14 cellular contexts compared by ENCODE assay signal in genomic region chr11:6572215-6572614, GRCh38. TPM values are rescaled to one million over a fixed set of nuclear protein-coding genes. Genes with fewer than 3 reads are reported as not detected.
A peak's percentile ranks its signal among the peaks of the same experiment; 100 is the strongest.
DNase-seq lines count a peak whose midpoint lies in the region; ATAC-seq and TF ChIP-seq lines count a peak whose summit lies in the region.
"Had no signal": no experiment of that assay in that cellular context is flagged by ENCODE, and none has a peak within 500 bp of the region (broad histone marks: within the 10 kb centered on the region; RNA-seq: fewer than 3 reads in every experiment).

No MANE protein-coding gene starts in this region.

- H3K27me3 ChIP-seq in SK-N-SH (ENCODE audit: insufficient read depth) = no peaks in the 10 kb centered on the region
- H3K27me3 ChIP-seq: colonic mucosa, tibial artery had no signal

- H3K4me3 ChIP-seq in SK-N-SH (ENCODE audit: low read depth in 2 of 2, low read length in 1 of 2) = no peak overlapping the region
- H3K4me3 ChIP-seq: colonic mucosa, tibial artery had no signal

- peaks cover 17 to 24% of the 10 kb centered on the region in 2 experiments for H3K4me1 ChIP-seq in SK-N-SH (ENCODE audit: control insufficient read depth in 1 of 2, insufficient read depth in 2 of 2, low read depth in 1 of 2, low read length in 1 of 2)
- H3K4me1 ChIP-seq: colonic mucosa had no signal

- WGBS in SK-N-SH (ENCODE audit: low lambda C conversion rate) = 52% methylated on average over 2 of the region's 2 CpGs

- POLR2A ChIA-PET in SK-N-SH (lab: Yijun Ruan, JAX) = no interaction called here

- no peak overlapping the region for H3K4me2 ChIP-seq in SK-N-SH

- H3K79me2 ChIP-seq in SK-N-SH (ENCODE audit: insufficient read depth) = no peaks in the 10 kb centered on the region

- TF ChIP-seq EP300 in SK-N-SH (IDR thresholded peaks at IDR 0.05; ENCODE audit: borderline replicate concordance in 1 of 2, low read depth in 1 of 2, low read length in 1 of 2) = no peak

- H3F3A ChIP-seq in SK-N-SH (replicated peaks; ENCODE audit: insufficient read depth) = peaks cover 16% of the 10 kb centered on the region

- H3K27ac ChIP-seq in SK-N-SH (ENCODE audit: low read depth in 2 of 2, low read length in 1 of 2) = peak overlapping the region in 1 of 2 experiments; percentile 31; a peak in 2 of 4 replicates
- H3K27ac ChIP-seq: colonic mucosa, tibial artery had no signal

- no peaks in the 10 kb centered on the region for H3K9me3 ChIP-seq in SK-N-SH
- H3K9me3 ChIP-seq: colonic mucosa, tibial artery had no signal

- ATAC-seq in esophagus mucosa = peak; percentile 37
- peak; percentile 85 for ATAC-seq in omental fat pad (ENCODE audit: low FRiP score)
- no peak for ATAC-seq in GM18858 (IDR thresholded peaks at IDR 0.05; ENCODE audit: unreplicated experiment)
- ATAC-seq in HG02763 (IDR thresholded peaks at IDR 0.05; ENCODE audit: unreplicated experiment) = no peak

- CTCF ChIA-PET in SK-N-SH (lab: Yijun Ruan, JAX) = interaction anchor here (1.2 kb wide), 1 partner anchor 41 kb away, joined by 4 read pairs; no protein-coding TSS in a partner anchor

- H4K20me1 ChIP-seq in SK-N-SH (ENCODE audit: insufficient read depth) = no peaks in the 10 kb centered on the region; the same call in 1 of the 2 replicates

- peak; percentile 87 for DNase-seq in EH (ENCODE audit: low read depth)
- no peak for DNase-seq in SK-N-SH
- no peak for DNase-seq in omental fat pad (ENCODE audit: low spot score)
- DNase-seq in activated T-cell treated with anti-CD3 and anti-CD28 coated beads, Interleukin-2, amount 50 U/mL, for 48 hours = no peak
- DNase-seq in NCI-H1417 (lab: John Stamatoyannopoulos, UW) = no peak
- DNase-seq: colonic mucosa, DMS79, glutamatergic neuron, NCI-H1048, NCI-H446, tibial artery had no signal

- no peak for TF ChIP-seq RAD21 in SK-N-SH (IDR thresholded peaks at IDR 0.05; ENCODE audit: low read length)

- no peak overlapping the region for H3K9ac ChIP-seq in SK-N-SH

- H3K36me3 ChIP-seq in SK-N-SH (replicated peaks in 1 of 2; ENCODE audit: control insufficient read depth in 1 of 2, insufficient read depth in 2 of 2, low read length in 1 of 2) = no peaks in the 10 kb centered on the region
- H3K36me3 ChIP-seq: colonic mucosa, tibial artery had no signal

- H2AFZ ChIP-seq in SK-N-SH (ENCODE audit: low read depth) = no peak overlapping the region

- no peaks in the 10 kb centered on the region for H3K9me2 ChIP-seq in SK-N-SH

- TF ChIP-seq CTCF in SK-N-SH (IDR thresholded peaks at IDR 0.05) (no peak), omental fat pad (IDR thresholded peaks at IDR 0.05) (no peak)

TF ChIP-seq in SK-N-SH, 30 proteins besides CTCF, POLR2A, EP300 and RAD21 (continues in another document):
- TF ChIP-seq TCF12 (IDR thresholded peaks at IDR 0.05) = peak; percentile 43
- no peak for TF ChIP-seq GATA2 (CRISPR knock-in tag; IDR thresholded peaks at IDR 0.05)
- no peak for TF ChIP-seq MEF2A (IDR thresholded peaks at IDR 0.05; ENCODE audit: borderline replicate concordance, low read depth)
- TF ChIP-seq SIN3A (IDR thresholded peaks at IDR 0.05; ENCODE audit: borderline replicate concordance, low read depth, low read length) = no peak
- TF ChIP-seq NFIC (IDR thresholded peaks at IDR 0.05; ENCODE audit: borderline replicate concordance) = peak; percentile 80
- peak; percentile 86 for TF ChIP-seq FOSL2 (IDR thresholded peaks at IDR 0.05; ENCODE audit: borderline replicate concordance, low read depth)
- TF ChIP-seq ELF1 (IDR thresholded peaks at IDR 0.05) = no peak
- no peak for TF ChIP-seq ZBTB33 (IDR thresholded peaks at IDR 0.05; ENCODE audit: borderline replicate concordance, low read depth)
- TF ChIP-seq REST (IDR thresholded peaks at IDR 0.05; ENCODE audit: low read depth, low read length) = no peak
- TF ChIP-seq EZH2phosphoT487 (IDR thresholded peaks at IDR 0.05; ENCODE audit: borderline replicate concordance, low read depth) = no peak
- no peak for TF ChIP-seq RFX5 (IDR thresholded peaks at IDR 0.05; ENCODE audit: low read length)
- no peak for TF ChIP-seq YY1 (IDR thresholded peaks at IDR 0.05; ENCODE audit: low read depth)
- TF ChIP-seq MAX (IDR thresholded peaks at IDR 0.05; ENCODE audit: low read depth) = no peak
- no peak for TF ChIP-seq TAF1 (IDR thresholded peaks at IDR 0.05; ENCODE audit: borderline replicate concordance, low read depth, low read length)
- TF ChIP-seq USF1 (IDR thresholded peaks at IDR 0.05; ENCODE audit: borderline replicate concordance, low read depth) = no peak
- peak; percentile 60 for TF ChIP-seq JUND (IDR thresholded peaks at IDR 0.05)

RNA-seq across cellular contexts. Expression of gene RRP8, which starts 31.2 kb away (rescaled TPM):
- 7.8 and 8.6 TPM in 2 replicates for polyA plus RNA-seq in SK-N-SH (2012; rRNA removed)
- polyA plus RNA-seq in SK-N-SH (2012; cell fraction: cytosol; rRNA removed) = 8.1 and 9.8 TPM in 2 replicates
- 16.9 and 18.8 TPM in 2 replicates for polyA plus RNA-seq in SK-N-SH (2012; cell fraction: nucleus; rRNA removed)
- total RNA-seq in esophagus mucosa = 13.2 TPM
- total RNA-seq in omental fat pad = 10 to 100 TPM; 16.9 to 30.4 (median 19.3) TPM

RNA-seq across cellular contexts. Expression of gene ILK, which starts 31.4 kb away (rescaled TPM):
- 241 and 268 TPM in 2 replicates for polyA plus RNA-seq in SK-N-SH (2012; rRNA removed)
- 142 and 187 TPM in 2 replicates for polyA plus RNA-seq in SK-N-SH (2012; cell fraction: cytosol; rRNA removed)
- polyA plus RNA-seq in SK-N-SH (2012; cell fraction: nucleus; rRNA removed) = 370 and 429 TPM in 2 replicates
- total RNA-seq in esophagus mucosa (32.4 TPM), omental fat pad (100 to 1,000 TPM in 3 of 4 donors, 10 to 100 TPM in 1; 92.1 to 189 (median 118) TPM)

RNA-seq across cellular contexts. Expression of gene TAF10, which starts 39.8 kb away (rescaled TPM):
- polyA plus RNA-seq in SK-N-SH (2012; rRNA removed) = 163 and 213 TPM in 2 replicates
- 157 and 188 TPM in 2 replicates for polyA plus RNA-seq in SK-N-SH (2012; cell fraction: cytosol; rRNA removed)
- polyA plus RNA-seq in SK-N-SH (2012; cell fraction: nucleus; rRNA removed) = 180 and 245 TPM in 2 replicates
- total RNA-seq in esophagus mucosa (101 TPM), omental fat pad (10 to 100 TPM; 31.9 to 52.6 (median 37.1) TPM)

RNA-seq across cellular contexts. Expression of gene TPP1, which starts 47.0 kb away (rescaled TPM):
- polyA plus RNA-seq in SK-N-SH (2012; rRNA removed) = 94.0 and 105 TPM in 2 replicates
- 81.8 and 90.2 TPM in 2 replicates for polyA plus RNA-seq in SK-N-SH (2012; cell fraction: cytosol; rRNA removed)
- polyA plus RNA-seq in SK-N-SH (2012; cell fraction: nucleus; rRNA removed) = 115 and 129 TPM in 2 replicates
- total RNA-seq in esophagus mucosa (38.7 TPM), omental fat pad (10 to 100 TPM; 73.8 to 95.0 (median 83.9) TPM)

Comparison
In these comparisons a context has a peak if more than half of its experiments do, and no peak if none do; other contexts are left out.
1. ATAC-seq: peak in esophagus mucosa (single experiment) and omental fat pad (single experiment); none in GM18858 (single experiment) and HG02763 (single experiment).